ENCODE assay signal across 31 cellular contexts in genomic region chr4:138697771-138698170, GRCh38.
DNase-seq lines count a peak whose midpoint lies in the region; ATAC-seq and TF ChIP-seq lines count a peak whose summit lies in the region.
"Had no signal": no experiment of that assay in that cellular context is flagged by ENCODE, and none has a peak within 500 bp of the region (broad histone marks: within the 10 kb centered on the region; RNA-seq: fewer than 3 reads in every experiment).

No MANE protein-coding gene starts in this region.

- H3K79me2 ChIP-seq in mammary epithelial cell (ENCODE audit: insufficient read depth, low read length) = no peaks in the 10 kb centered on the region

- no peaks in the 10 kb centered on the region for H3K9me3 Mint-ChIP-seq in endothelial cell (ENCODE audit: unreplicated experiment)
- no peaks in the 10 kb centered on the region for H3K9me3 Mint-ChIP-seq in activated naive CD8-positive, alpha-beta T cell treated with anti-CD3 and anti-CD28 coated beads for 36 hours
- H3K9me3 Mint-ChIP-seq: activated CD8-positive, alpha-beta T cell treated with anti-CD3 and anti-CD28 coated beads for 36 hours; activated T-helper 1 cell treated with anti-CD3 and anti-CD28 coated beads, Interleukin-12 subunit alpha, Interleukin-12 subunit beta, Interleukin-2, Interleukin-4 antibody, amounts not matched to agents 30 ng/mL and 10 ng/mL and 1 ng/mL, durations not matched to agents 14 hours and 24 hours and 36 hours; CD4-positive, alpha-beta memory T cell; T-helper 1 cell treated with Interleukin-12 subunit alpha and Interleukin-12 subunit beta and Interleukin-4 antibody, amounts not matched to agents 30 μg/mL and 1 μg/mL, for 36 hours had no signal

- H3K9ac ChIP-seq in mammary epithelial cell (ENCODE audit: insufficient read depth, low read length) = no peak overlapping the region

- ATAC-seq in left lung (peak; percentile 26), GM19328 (IDR thresholded peaks at IDR 0.05; ENCODE audit: unreplicated experiment) (no peak), HG03354 (IDR thresholded peaks at IDR 0.05; ENCODE audit: poor library complexity, severe bottlenecking, unreplicated experiment) (no peak)
- ATAC-seq: A549; activated CD8-positive, alpha-beta T cell treated with anti-CD3 and anti-CD28 coated beads for 36 hours; HCT116; HepG2; naive thymus-derived CD4-positive, alpha-beta T cell; PC-3; psoas muscle; sciatic nerve had no signal

- DNase-seq in AG09309 (ENCODE audit: low read depth) = peak; percentile 32
- DNase-seq in NCI-H1694 treated with DMSO at 0.1 percent for 48 hours (lab: John Stamatoyannopoulos, UW) = peak; percentile 54
- no peak for DNase-seq in endothelial cell (ENCODE audit: low spot score)
- DNase-seq in left lung = no peak
- DNase-seq in mammary epithelial cell = no peak
- DNase-seq in activated naive CD8-positive, alpha-beta T cell treated with anti-CD3 and anti-CD28 coated beads for 36 hours = no peak
- DNase-seq: activated CD8-positive, alpha-beta memory T cell treated with anti-CD3 and anti-CD28 coated beads, Interleukin-2, amount 50 U/mL, for 48 hours; activated CD8-positive, alpha-beta T cell treated with anti-CD3 and anti-CD28 coated beads for 36 hours; activated naive CD4-positive, alpha-beta T cell treated with Interleukin-2 at 50 U/mL for 16 hours; amniotic stem cell; CD4-positive, alpha-beta memory T cell; Kasumi-1; naive thymus-derived CD4-positive, alpha-beta T cell; NCI-H1436 treated with DMSO at 0.1 percent for 48 hours; NCI-H524 treated with DMSO at 0.1 percent for 48 hours; occipital lobe; PC-3; psoas muscle; stimulated activated CD4-positive, alpha-beta T cell treated with anti-CD3 and anti-CD28 coated beads, Interleukin-12 subunit alpha, Interleukin-12 subunit beta, amount 100 ng/mL, for 4 hours; stimulated activated CD4-positive, alpha-beta T cell treated with anti-CD3 and anti-CD28 coated beads, Interleukin-4, amount 100 ng/mL, for 1 hour; stomach had no signal

- CTCF ChIA-PET in mammary epithelial cell (lab: Charles Lee; ENCODE audit: low non-redundant PET) = no interaction called here

- no peaks in the 10 kb centered on the region for H3K4me1 ChIP-seq in left lung
- H3K4me1 ChIP-seq in mammary epithelial cell (ENCODE audit: insufficient read depth, low read length) = no peaks in the 10 kb centered on the region
- H3K4me1 ChIP-seq: A549, psoas muscle had no signal

- TF ChIP-seq CTCF in AG09309 (IDR thresholded peaks at IDR 0.05; ENCODE audit: control insufficient read depth, insufficient read depth, low read depth, low read length, missing control alignments) = no peak
- no peak for TF ChIP-seq CTCF in endothelial cell (IDR thresholded peaks at IDR 0.05; ENCODE audit: unreplicated experiment)
- no peak for TF ChIP-seq CTCF in left lung (IDR thresholded peaks at IDR 0.05)
- no peak for TF ChIP-seq CTCF in mammary epithelial cell (conservative IDR thresholded peaks at IDR 0.05 in 1 of 2, IDR thresholded peaks at IDR 0.05 in 1 of 2; ENCODE audit: extremely low read depth in 1 of 2, insufficient read depth in 1 of 2, low read depth in 1 of 2, low read length in 2 of 2)

- no peaks in the 10 kb centered on the region for H3K27me3 ChIP-seq in left lung
- peaks cover 2% of the 10 kb centered on the region for H3K27me3 ChIP-seq in mammary epithelial cell (ENCODE audit: insufficient read depth, low read length)
- H3K27me3 ChIP-seq: stomach had no signal

- no TSS peak for BruUV-seq in mammary epithelial cell (replicated peaks; lab: Mats Ljungman, UMichigan)

- intact Hi-C loops in left lung (cut with DNase I) (no loop called here), mammary epithelial cell (cut with micrococcal nuclease) (no loop called here)

- H3K36me3 Mint-ChIP-seq in endothelial cell (ENCODE audit: low read depth, unreplicated experiment) = no peaks in the 10 kb centered on the region
- H3K36me3 Mint-ChIP-seq in activated naive CD8-positive, alpha-beta T cell treated with anti-CD3 and anti-CD28 coated beads for 36 hours = no peaks in the 10 kb centered on the region
- H3K36me3 Mint-ChIP-seq: CD4-positive, alpha-beta memory T cell; naive thymus-derived CD4-positive, alpha-beta T cell had no signal

- H3K9me3 ChIP-seq in left lung (no peaks in the 10 kb centered on the region), mammary epithelial cell (replicated peaks; ENCODE audit: insufficient read depth, low read length) (no peaks in the 10 kb centered on the region)
- H3K9me3 ChIP-seq: A549, psoas muscle, stomach had no signal

- H3K4me3 Mint-ChIP-seq in endothelial cell (ENCODE audit: unreplicated experiment) = no peak overlapping the region
- H3K4me3 Mint-ChIP-seq in activated naive CD8-positive, alpha-beta T cell treated with anti-CD3 and anti-CD28 coated beads for 36 hours = no peak overlapping the region
- H3K4me3 Mint-ChIP-seq: activated CD8-positive, alpha-beta T cell treated with anti-CD3 and anti-CD28 coated beads for 36 hours; activated T-helper 1 cell treated with anti-CD3 and anti-CD28 coated beads, Interleukin-12 subunit alpha, Interleukin-12 subunit beta, Interleukin-2, Interleukin-4 antibody, amounts not matched to agents 30 ng/mL and 10 ng/mL and 1 ng/mL, durations not matched to agents 14 hours and 24 hours and 36 hours; B cell; CD4-positive, alpha-beta memory T cell; naive thymus-derived CD4-positive, alpha-beta T cell; T-helper 1 cell treated with Interleukin-12 subunit alpha and Interleukin-12 subunit beta and Interleukin-4 antibody, amounts not matched to agents 30 μg/mL and 1 μg/mL, for 36 hours had no signal

- no peak overlapping the region for H3K4me2 ChIP-seq in mammary epithelial cell (ENCODE audit: insufficient read depth, low read depth, low read length)
- H3K4me2 ChIP-seq: A549 had no signal

- no peaks in the 10 kb centered on the region for H4K20me1 ChIP-seq in mammary epithelial cell (ENCODE audit: insufficient read depth, low read length)

- no peak overlapping the region for H3K27ac ChIP-seq in left lung
- H3K27ac ChIP-seq in mammary epithelial cell (ENCODE audit: insufficient read depth, low read depth, low read length) = no peak overlapping the region
- H3K27ac ChIP-seq: A549, psoas muscle, SK-N-MC, stomach had no signal

- H3K27ac Mint-ChIP-seq in endothelial cell (ENCODE audit: unreplicated experiment) = peak overlapping the region; percentile 73
- H3K27ac Mint-ChIP-seq in activated naive CD8-positive, alpha-beta T cell treated with anti-CD3 and anti-CD28 coated beads for 36 hours = no peak overlapping the region
- H3K27ac Mint-ChIP-seq: activated CD8-positive, alpha-beta T cell treated with anti-CD3 and anti-CD28 coated beads for 36 hours; activated T-helper 1 cell treated with anti-CD3 and anti-CD28 coated beads, Interleukin-12 subunit alpha, Interleukin-12 subunit beta, Interleukin-2, Interleukin-4 antibody, amounts not matched to agents 30 ng/mL and 10 ng/mL and 1 ng/mL, durations not matched to agents 14 hours and 24 hours and 36 hours; B cell; naive thymus-derived CD4-positive, alpha-beta T cell; T-helper 1 cell treated with Interleukin-12 subunit alpha and Interleukin-12 subunit beta and Interleukin-4 antibody, amounts not matched to agents 30 μg/mL and 1 μg/mL, for 36 hours had no signal

- peaks cover 1% of the 10 kb centered on the region for H3K27me3 Mint-ChIP-seq in endothelial cell (ENCODE audit: unreplicated experiment)
- peaks cover 26% of the 10 kb centered on the region for H3K27me3 Mint-ChIP-seq in activated naive CD8-positive, alpha-beta T cell treated with anti-CD3 and anti-CD28 coated beads for 36 hours

- no peaks in the 10 kb centered on the region for H3K36me3 ChIP-seq in left lung
- no peaks in the 10 kb centered on the region for H3K36me3 ChIP-seq in mammary epithelial cell (ENCODE audit: insufficient read depth, low read length)
- H3K36me3 ChIP-seq: stomach had no signal

- H2AFZ ChIP-seq in mammary epithelial cell (ENCODE audit: low read depth, low read length) = no peak overlapping the region

- in situ Hi-C loops in mammary epithelial cell (cut with MboI; ENCODE audit: low sequenced_read_pairs in 2 of 2) = no loop called here

- no peak overlapping the region for H3K4me3 ChIP-seq in AG09309 (ENCODE audit: control insufficient read depth, low read depth, low read length)
- H3K4me3 ChIP-seq in left lung = no peak overlapping the region
- H3K4me3 ChIP-seq in mammary epithelial cell (replicated peaks in 1 of 3; ENCODE audit: insufficient read depth in 1 of 3, low read depth in 2 of 3, low read length in 3 of 3) = no peak overlapping the region
- H3K4me3 ChIP-seq: A549, psoas muscle, SK-N-MC, stomach had no signal

- dilution Hi-C loops in mammary epithelial cell (cut with HindIII; ENCODE audit: low sequenced_read_pairs) = no loop called here

- peaks cover 50% of the 10 kb centered on the region for H3K4me1 Mint-ChIP-seq in endothelial cell (ENCODE audit: unreplicated experiment)
- H3K4me1 Mint-ChIP-seq in activated naive CD8-positive, alpha-beta T cell treated with anti-CD3 and anti-CD28 coated beads for 36 hours = no peaks in the 10 kb centered on the region
- H3K4me1 Mint-ChIP-seq: B cell; CD4-positive, alpha-beta memory T cell had no signal

Comparison
In these comparisons a context has a peak if more than half of its experiments do, and no peak if none do; other contexts are left out.
1. DNase-seq: peak in AG09309 (single experiment) and NCI-H1694 treated with DMSO at 0.1 percent for 48 hours (single experiment); none in endothelial cell (single experiment), left lung (0 of 2), mammary epithelial cell (single experiment) and activated naive CD8-positive, alpha-beta T cell treated with anti-CD3 and anti-CD28 coated beads for 36 hours (single experiment).